In the genomic region with DNA sequence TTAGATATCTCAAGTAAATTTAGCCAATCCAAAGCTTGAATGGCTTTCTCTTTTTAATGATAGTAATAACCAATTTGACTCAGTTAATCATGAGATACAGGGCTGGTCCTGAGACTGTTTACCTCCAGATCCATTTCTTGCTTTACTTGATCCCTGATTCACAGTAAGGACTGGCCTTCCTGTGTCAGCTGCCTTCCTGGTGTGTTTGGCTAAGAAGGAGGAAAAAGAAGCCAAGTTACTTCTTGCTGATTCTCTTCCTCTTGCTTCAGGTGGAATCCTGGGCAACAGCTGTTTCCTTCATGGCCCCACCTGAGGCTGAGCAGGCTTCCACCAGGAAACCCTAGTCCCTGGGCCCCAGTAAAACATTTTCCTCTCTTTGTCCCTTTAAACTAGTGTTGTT, we compare ENCODE assay signal across 26 cellular contexts.
"Had no signal": no experiment of that assay in that cellular context is flagged by ENCODE, and none has a peak within 500 bp of the region (broad histone marks: within the 10 kb centered on the region; RNA-seq: fewer than 3 reads in every experiment).

No MANE protein-coding gene starts in this region.

- H3K36me3 Mint-ChIP-seq: natural killer cell; neural progenitor cell; stimulated activated effector memory CD8-positive, alpha-beta T cell treated with anti-CD3 and anti-CD28 coated beads, Interleukin-12 subunit alpha, Interleukin-12 subunit beta, amount 100 ng/mL, for 72 hours; stimulated activated naive B cell treated with anti-CD40 and anti-IgM and Interleukin-4, amounts not matched to agents 10 μg/mL and 1 μg/mL and 100 μg/mL, for 72 hours; type B pancreatic cell had no signal

- DNase-seq: natural killer cell; occipital lobe; ovary; posterior cingulate gyrus; psoas muscle; right lobe of liver; sigmoid colon; small intestine; stimulated activated CD4-positive, alpha-beta T cell treated with anti-CD3 and anti-CD28 coated beads, Interleukin-15, amount 100 ng/mL, for 24 hours; stimulated activated CD4-positive, alpha-beta T cell treated with anti-CD3 and anti-CD28 coated beads, Interleukin-2, amount 100 ng/mL, for 24 hours; stimulated activated CD4-positive, alpha-beta T cell treated with anti-CD3 and anti-CD28 coated beads, Interleukin-2, amount 100 ng/mL, for 48 hours; stimulated activated CD4-positive, alpha-beta T cell treated with anti-CD3 and anti-CD28 coated beads, Interleukin-4, amount 100 ng/mL, for 24 hours; stimulated activated naive B cell treated with anti-CD40 and anti-IgM and Interleukin-4, amounts not matched to agents 10 μg/mL and 1 μg/mL and 100 μg/mL, for 72 hours; stimulated activated naive CD4-positive, alpha-beta T cell treated with Interleukin-2 at 50 U/mL for 16 hours; substantia nigra; testis; tibial artery; transverse colon; upper lobe of right lung; uterus had no signal

- H3K4me3 Mint-ChIP-seq: natural killer cell; nephron; neural progenitor cell; stimulated activated effector memory CD8-positive, alpha-beta T cell treated with anti-CD3 and anti-CD28 coated beads, Interleukin-12 subunit alpha, Interleukin-12 subunit beta, amount 100 ng/mL, for 72 hours; stimulated activated naive B cell treated with anti-CD40 and anti-IgM and Interleukin-4, amounts not matched to agents 10 μg/mL and 1 μg/mL and 100 μg/mL, for 72 hours; stimulated activated naive CD8-positive, alpha-beta T cell treated with anti-CD3 and anti-CD28 coated beads, Interleukin-15, Interleukin-2, amounts not matched to agents 100 ng/mL and 50 ng/mL, for 24 hours; type B pancreatic cell had no signal

- H3K27me3 Mint-ChIP-seq: progenitor cell of endocrine pancreas, type B pancreatic cell had no signal

- H3K27ac Mint-ChIP-seq: natural killer cell; nephron; neural progenitor cell; progenitor cell of endocrine pancreas; stimulated activated effector memory CD8-positive, alpha-beta T cell treated with anti-CD3 and anti-CD28 coated beads, Interleukin-12 subunit alpha, Interleukin-12 subunit beta, amount 100 ng/mL, for 72 hours; stimulated activated naive B cell treated with anti-CD40 and anti-IgM and Interleukin-4, amounts not matched to agents 10 μg/mL and 1 μg/mL and 100 μg/mL, for 72 hours; stimulated activated naive CD8-positive, alpha-beta T cell treated with anti-CD3 and anti-CD28 coated beads, Interleukin-15, Interleukin-2, amounts not matched to agents 100 ng/mL and 50 ng/mL, for 24 hours; type B pancreatic cell had no signal

- H3K4me1 Mint-ChIP-seq: natural killer cell; nephron; neural progenitor cell; stimulated activated effector memory CD8-positive, alpha-beta T cell treated with anti-CD3 and anti-CD28 coated beads, Interleukin-12 subunit alpha, Interleukin-12 subunit beta, amount 100 ng/mL, for 72 hours; stimulated activated naive B cell treated with anti-CD40 and anti-IgM and Interleukin-4, amounts not matched to agents 10 μg/mL and 1 μg/mL and 100 μg/mL, for 72 hours had no signal

- ATAC-seq: natural killer cell; psoas muscle; right lobe of liver; stimulated activated effector memory CD8-positive, alpha-beta T cell treated with anti-CD3 and anti-CD28 coated beads, Interleukin-12 subunit alpha, Interleukin-12 subunit beta, amount 100 ng/mL, for 72 hours; stimulated activated naive B cell treated with anti-CD40 and anti-IgM and Interleukin-4, amounts not matched to agents 10 μg/mL and 1 μg/mL and 100 μg/mL, for 72 hours had no signal

- H3K9me3 Mint-ChIP-seq: natural killer cell; nephron; neural progenitor cell; stimulated activated effector memory CD8-positive, alpha-beta T cell treated with anti-CD3 and anti-CD28 coated beads, Interleukin-12 subunit alpha, Interleukin-12 subunit beta, amount 100 ng/mL, for 72 hours; stimulated activated naive B cell treated with anti-CD40 and anti-IgM and Interleukin-4, amounts not matched to agents 10 μg/mL and 1 μg/mL and 100 μg/mL, for 72 hours; stimulated activated naive CD8-positive, alpha-beta T cell treated with anti-CD3 and anti-CD28 coated beads, Interleukin-15, Interleukin-2, amounts not matched to agents 100 ng/mL and 50 ng/mL, for 24 hours; type B pancreatic cell had no signal
